ENCODE assay signal across 8 cellular contexts in the genomic region with DNA sequence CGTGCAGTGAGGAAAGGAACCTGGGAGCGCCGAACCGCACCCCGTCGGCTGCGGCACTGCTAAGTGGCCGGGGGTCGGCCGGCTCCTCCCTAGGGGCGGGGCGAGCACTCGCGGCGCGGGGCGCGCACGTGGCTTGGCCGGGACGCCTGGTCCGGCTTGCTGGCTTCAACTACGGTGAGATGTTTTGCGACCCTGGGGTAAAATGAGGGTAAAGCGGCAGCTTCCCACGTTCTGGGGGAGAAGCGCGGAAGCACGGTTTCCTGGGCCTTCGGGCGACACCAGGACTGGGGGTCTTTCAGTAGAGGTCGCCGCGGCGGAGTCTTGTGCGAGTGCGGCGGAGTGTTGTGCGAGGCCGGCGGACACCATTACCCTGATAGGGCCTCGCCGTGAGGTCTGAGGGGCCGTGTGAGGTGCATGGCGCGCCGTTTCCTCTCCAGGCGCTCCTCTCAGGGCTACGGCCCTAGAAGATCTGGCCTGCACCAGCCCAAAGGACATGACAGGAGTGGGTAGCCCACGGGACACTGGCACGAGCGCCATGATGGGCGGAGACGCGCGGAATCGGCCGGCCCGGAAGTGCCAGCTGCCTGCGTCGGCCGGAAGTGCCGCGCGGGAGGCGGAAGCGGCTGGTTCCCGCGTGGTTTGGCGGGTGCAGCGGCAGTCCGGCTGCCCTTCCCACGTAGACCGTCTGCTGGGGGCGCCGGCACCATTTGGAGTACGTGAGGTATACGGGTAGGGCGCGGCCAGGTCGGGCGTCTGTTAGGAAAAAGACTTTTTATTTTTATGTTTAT. TPM values are rescaled to one million over a fixed set of nuclear protein-coding genes. Genes with fewer than 3 reads are reported as not detected.
DNase-seq lines count a peak whose midpoint lies in the region; ATAC-seq and TF ChIP-seq lines count a peak whose summit lies in the region.

A gene with protein sequence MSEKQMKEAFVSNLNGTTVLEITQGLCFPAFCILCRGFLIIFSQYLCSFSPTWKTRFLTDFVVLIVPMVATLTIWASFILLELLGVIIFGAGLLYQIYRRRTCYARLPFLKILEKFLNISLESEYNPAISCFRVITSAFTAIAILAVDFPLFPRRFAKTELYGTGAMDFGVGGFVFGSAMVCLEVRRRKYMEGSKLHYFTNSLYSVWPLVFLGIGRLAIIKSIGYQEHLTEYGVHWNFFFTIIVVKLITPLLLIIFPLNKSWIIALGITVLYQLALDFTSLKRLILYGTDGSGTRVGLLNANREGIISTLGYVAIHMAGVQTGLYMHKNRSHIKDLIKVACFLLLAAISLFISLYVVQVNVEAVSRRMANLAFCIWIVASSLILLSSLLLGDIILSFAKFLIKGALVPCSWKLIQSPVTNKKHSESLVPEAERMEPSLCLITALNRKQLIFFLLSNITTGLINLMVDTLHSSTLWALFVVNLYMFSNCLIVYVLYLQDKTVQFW (plus strand): TSS at position 107 of the 788 bp plus-strand sequence. CDS start 2,115 bp downstream, outside the sequence.

- no peak for TF ChIP-seq EP300 in ovary (IDR thresholded peaks at IDR 0.05)

- H3K4me1 ChIP-seq in ovary (ENCODE audit: insufficient read depth) (peaks cover 4% of the 10 kb centered on the region), thymus (ENCODE audit: control insufficient read depth, insufficient read depth, low read length) (no peaks in the 10 kb centered on the region)

- H3K36me3 ChIP-seq in ovary = no peaks in the 10 kb centered on the region
- peaks cover 7% of the 10 kb centered on the region for H3K36me3 ChIP-seq in thymus (ENCODE audit: control insufficient read depth, insufficient read depth)

- WGBS in ovary, 3 donors = 0 to 1% (median 0%) methylated on average over 75 to 82 of the region's 82 CpGs
- under 1% methylated on average over 82 of the region's 82 CpGs for WGBS in thymus

- DNase-seq in NCI-H1105 (lab: John Stamatoyannopoulos, UW) (peak; percentile 77), SKM-1 treated with dmso at 0.1 percent for 144 hours (lab: John Stamatoyannopoulos, UW; ENCODE audit: unreplicated experiment) (peak; percentile 88), glutamatergic neuron (peak; percentile 92), ovary (peak; percentile 84 to 92 (median 86))
- peak; percentile 89 to 92 for DNase-seq in activated naive CD4-positive, alpha-beta T cell treated with anti-CD3 and anti-CD28 coated beads, Interleukin-2, amount 50 U/mL, for 72 hours (ENCODE audit: low spot score in 2 of 2)

- peaks cover 7% of the 10 kb centered on the region for H3K4me1 Mint-ChIP-seq in glutamatergic neuron (ENCODE audit: low read depth, unreplicated experiment)

- H3K4me3 Mint-ChIP-seq in glutamatergic neuron (ENCODE audit: unreplicated experiment) = peak within 1 kb of the TSS; percentile 98

- H3K36me3 Mint-ChIP-seq in activated naive CD4-positive, alpha-beta T cell treated with anti-CD3 and anti-CD28 coated beads, Interleukin-2, amount 50 U/mL, for 72 hours = peaks cover 43 to 54% of the 10 kb centered on the region in 2 donors
- H3K36me3 Mint-ChIP-seq in glutamatergic neuron (ENCODE audit: unreplicated experiment) = no peaks in the 10 kb centered on the region

- intact Hi-C loops in ovary (cut with DNase I) = no loop called here

- no peaks in the 10 kb centered on the region for H3K27me3 ChIP-seq in ovary
- no peaks in the 10 kb centered on the region for H3K27me3 ChIP-seq in thymus (ENCODE audit: control insufficient read depth, insufficient read depth)

- no peak for TF ChIP-seq CTCF in glutamatergic neuron (IDR thresholded peaks at IDR 0.05; ENCODE audit: partially characterized antibody, unreplicated experiment)
- TF ChIP-seq CTCF in ovary (IDR thresholded peaks at IDR 0.05) = peak in 1 of 3 donors; percentile 11

- TF ChIP-seq POLR2A in ovary (IDR thresholded peaks at IDR 0.05) = peak; percentile 95

- peak; percentile 68 for ATAC-seq in HG02588 (IDR thresholded peaks at IDR 0.05; ENCODE audit: unreplicated experiment)
- peak; percentile 89 for ATAC-seq in activated naive CD4-positive, alpha-beta T cell treated with anti-CD3 and anti-CD28 coated beads, Interleukin-2, amount 50 U/mL, for 72 hours

- H3K27ac ChIP-seq in ovary (peak within 1 kb of the TSS; percentile 78 to 93), thymus (ENCODE audit: low read depth) (peak within 1 kb of the TSS; percentile 99)

- H3K27me3 Mint-ChIP-seq in glutamatergic neuron (ENCODE audit: unreplicated experiment) = peaks cover 9% of the 10 kb centered on the region

- no peaks in the 10 kb centered on the region for H3K9me3 Mint-ChIP-seq in activated naive CD4-positive, alpha-beta T cell treated with anti-CD3 and anti-CD28 coated beads, Interleukin-2, amount 50 U/mL, for 72 hours
- peaks cover 3% of the 10 kb centered on the region for H3K9me3 Mint-ChIP-seq in glutamatergic neuron (ENCODE audit: unreplicated experiment)

- H3K4me3 ChIP-seq in GM08714 (ENCODE audit: low read length) (peak within 1 kb of the TSS; percentile 96), ovary (peak within 1 kb of the TSS; percentile 82), thymus (ENCODE audit: low read length) (peak within 1 kb of the TSS; percentile 94)

- peak within 1 kb of the TSS; percentile 94 to 96 for H3K27ac Mint-ChIP-seq in activated naive CD4-positive, alpha-beta T cell treated with anti-CD3 and anti-CD28 coated beads, Interleukin-2, amount 50 U/mL, for 72 hours
- H3K27ac Mint-ChIP-seq in glutamatergic neuron (ENCODE audit: unreplicated experiment) = peak within 1 kb of the TSS; percentile 93

- H3K9me3 ChIP-seq in ovary (no peaks in the 10 kb centered on the region), thymus (ENCODE audit: control insufficient read depth) (no peaks in the 10 kb centered on the region)

RNA-seq across cellular contexts. Expression of the gene that starts here (rescaled TPM):
- 10 to 100 TPM in 1 of 2 donors, 1 to 10 TPM in 1; 7.7 to 11.6 TPM for total RNA-seq in activated naive CD4-positive, alpha-beta T cell treated with anti-CD3 and anti-CD28 coated beads, Interleukin-2, amount 50 U/mL, for 72 hours
- total RNA-seq in glutamatergic neuron (ENCODE audit: unreplicated experiment) (10.6 TPM), ovary (1 to 10 TPM in 6 of 7 donors, under 1 TPM in 1; 0.60 to 10.0 (median 4.6) TPM)
- polyA plus RNA-seq in ovary (1 to 10 TPM; 3.0 to 7.1 TPM), thymus (5.1 TPM)

Comparison
In these comparisons a context has a peak if more than half of its experiments do, and no peak if none do; other contexts are left out.
1. Peak in every context shown above with its lines: DNase-seq, ATAC-seq, H3K4me3 ChIP-seq and H3K27ac ChIP-seq.